ENCODE assay signal across 19 cellular contexts in the genomic region with DNA sequence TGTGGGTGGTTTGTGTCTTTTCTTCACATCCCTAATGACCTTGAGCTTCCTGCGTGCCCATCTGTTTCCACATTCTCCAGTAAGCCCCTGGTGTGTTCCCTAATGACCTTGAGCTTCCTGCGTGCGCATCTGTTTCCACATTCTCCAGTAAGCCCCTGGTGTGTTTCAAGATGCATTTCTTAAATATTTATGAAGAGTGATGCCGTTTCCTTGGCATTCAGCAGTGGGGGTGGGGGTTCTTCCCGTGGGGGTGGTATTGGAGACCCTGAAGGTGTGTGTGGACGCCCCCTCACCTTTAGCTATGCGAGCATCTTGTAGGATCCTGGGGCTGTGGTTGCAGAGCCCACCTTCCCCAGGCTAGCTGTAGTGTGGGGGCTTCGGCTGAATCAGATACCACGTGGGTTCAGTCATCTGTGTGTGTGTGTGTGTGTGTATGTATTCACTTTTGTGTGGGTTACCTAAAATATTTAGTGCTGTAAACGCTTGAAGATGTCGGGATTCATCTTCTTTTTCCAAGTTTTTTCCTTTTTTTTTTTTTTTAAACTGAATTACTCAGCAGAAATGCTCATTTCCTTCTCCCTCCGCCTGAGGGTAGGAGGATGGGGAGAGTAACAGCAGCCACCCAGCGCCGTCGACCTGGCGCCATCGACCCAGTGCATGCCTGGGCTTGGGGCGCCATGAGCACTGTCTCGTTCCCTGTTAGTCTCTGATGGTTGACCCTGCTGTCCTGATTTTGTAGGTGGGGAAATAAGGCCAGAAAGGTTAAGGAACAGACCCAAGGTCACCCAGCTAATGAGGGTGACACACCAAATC. TPM values are rescaled to one million over a fixed set of nuclear protein-coding genes. Genes with fewer than 3 reads are reported as not detected.
DNase-seq lines count a peak whose midpoint lies in the region; ATAC-seq, FAIRE-seq and TF ChIP-seq lines count a peak whose summit lies in the region.
"Had no signal": no experiment of that assay in that cellular context is flagged by ENCODE, and none has a peak within 500 bp of the region (broad histone marks: within the 10 kb centered on the region; RNA-seq: fewer than 3 reads in every experiment).

No MANE protein-coding gene starts in this region.

- H3K36me3 ChIP-seq in HepG2 (replicated peaks in 1 of 2; ENCODE audit: control insufficient read depth in 1 of 2, insufficient read depth in 2 of 2, low read length in 2 of 2) (no peaks in the 10 kb centered on the region), right lobe of liver (no peaks in the 10 kb centered on the region), mucosa of descending colon (ENCODE audit: low read depth) (no peaks in the 10 kb centered on the region)
- H3K36me3 ChIP-seq: prostate gland had no signal

- H3K4me2 ChIP-seq in HepG2 (ENCODE audit: low read depth, low read length), result peak overlapping the region; percentile 52
- H3K4me2 ChIP-seq: A549 had no signal

- peak overlapping the region in 1 of 3 experiments; percentile 55; a peak in 1 of 6 replicates for H3K4me3 ChIP-seq in HepG2 (replicated peaks in 1 of 3; ENCODE audit: insufficient read depth in 1 of 3, low read depth in 2 of 3, low read length in 3 of 3)
- no peak overlapping the region for H3K4me3 ChIP-seq in right lobe of liver
- no peak overlapping the region for H3K4me3 ChIP-seq in mucosa of descending colon
- H3K4me3 ChIP-seq: A549, prostate gland had no signal

- ATAC-seq in HepG2 (no peak), right lobe of liver (no peak), mucosa of descending colon (peak; percentile 13), left ventricle myocardium superior (no peak)
- ATAC-seq: activated CD4-positive, alpha-beta T cell treated with anti-CD3 and anti-CD28 coated beads for 36 hours had no signal

- intact Hi-C loops in HepG2 (cut with micrococcal nuclease; ENCODE audit: unreplicated experiment), result no loop called here
- intact Hi-C loops in right lobe of liver (cut with DNase I), result no loop called here
- intact Hi-C loops in mucosa of descending colon (cut with DNase I, micrococcal nuclease), result no loop called here
- intact Hi-C loops in left ventricle myocardium superior (cut with micrococcal nuclease), result no loop called here

- DNase-seq in HepG2 (ENCODE audit: low spot score) (no peak), right lobe of liver (no peak), mucosa of descending colon (no peak), left ventricle myocardium superior (no peak), GOT3 (lab: John Stamatoyannopoulos, UW) (no peak), activated gamma-delta T cell treated with Interleukin-2 at 50 U/mL for 16 hours (no peak)
- DNase-seq in activated CD8-positive, alpha-beta memory T cell treated with anti-CD3 and anti-CD28 coated beads for 24 hours, result no peak
- DNase-seq: activated CD4-positive, alpha-beta T cell treated with anti-CD3 and anti-CD28 coated beads for 36 hours; activated CD8-positive, alpha-beta memory T cell treated with anti-CD3 and anti-CD28 coated beads, Interleukin-2, amount 50 U/mL, for 4 hours; activated naive CD4-positive, alpha-beta T cell; EL; MM.1S; NCI-H187 treated with DMSO at 0.1 percent for 48 hours; stimulated activated naive B cell treated with anti-CD40 and anti-IgM and Interleukin-4, amounts not matched to agents 10 μg/mL and 1 μg/mL and 100 μg/mL, for 72 hours had no signal

- BruUV-seq in HepG2 (replicated peaks; lab: Mats Ljungman, UMichigan), result no TSS peak

- H3K27me3 Mint-ChIP-seq in brain, result no peaks in the 10 kb centered on the region
- H3K27me3 Mint-ChIP-seq: activated CD4-positive, alpha-beta T cell treated with anti-CD3 and anti-CD28 coated beads for 36 hours had no signal

- no peak for TF ChIP-seq POLR2A in HepG2 (IDR thresholded peaks at IDR 0.05; ENCODE audit: insufficient read depth in 1 of 2, low read depth in 2 of 2, low read length in 2 of 2)
- TF ChIP-seq POLR2A in right lobe of liver (IDR thresholded peaks at IDR 0.05), result no peak

- peaks cover 70% of the 10 kb centered on the region for H3K36me3 Mint-ChIP-seq in brain
- H3K36me3 Mint-ChIP-seq: naive B cell; stimulated activated naive B cell treated with anti-CD40 and anti-IgM and Interleukin-4, amounts not matched to agents 10 μg/mL and 1 μg/mL and 100 μg/mL, for 72 hours had no signal

- no peak overlapping the region for H3K27ac ChIP-seq in HepG2 (ENCODE audit: extremely low read length, insufficient read depth, low read length)
- H3K27ac ChIP-seq in right lobe of liver, result no peak overlapping the region
- H3K27ac ChIP-seq: A549, prostate gland had no signal

- 50% methylated on average over 13 of the region's 19 CpGs for WGBS in HepG2 (ENCODE audit: low lambda C conversion rate)
- WGBS in right lobe of liver (ENCODE audit: insufficient coverage, low coverage, low lambda C conversion rate, missing lambda C conversion rate), result 23% methylated on average over 9 of the region's 19 CpGs

- H3K4me3 Mint-ChIP-seq in brain, result peak overlapping the region in 3 of 5 experiments; percentile 6 to 70 (median 68)
- H3K4me3 Mint-ChIP-seq: activated CD4-positive, alpha-beta T cell treated with anti-CD3 and anti-CD28 coated beads for 36 hours; dendritic cell treated with granulocyte-macrophage colony-stimulating factor and Interleukin-4, amounts not matched to agents 40 ng/mL and 50 ng/mL, for 4 days had no signal

- H3K27me3 ChIP-seq in HepG2 (ENCODE audit: control insufficient read depth in 1 of 2, insufficient read depth in 2 of 2, low read length in 2 of 2), result peaks cover 1 to 68% of the 10 kb centered on the region in 2 experiments; a peak in 4 of 5 replicates
- H3K27me3 ChIP-seq in right lobe of liver, result no peaks in the 10 kb centered on the region

- in situ Hi-C loops in HepG2 (cut with HindIII; ENCODE audit: extremely low pct_ligation_motif_present, low pct_unique_long_range_greater_than_20kb), result no loop called here

- H3K27ac Mint-ChIP-seq in brain, result peak overlapping the region in 3 of 5 experiments; percentile 30 to 89 (median 88)
- H3K27ac Mint-ChIP-seq: activated CD4-positive, alpha-beta T cell treated with anti-CD3 and anti-CD28 coated beads for 36 hours; dendritic cell treated with granulocyte-macrophage colony-stimulating factor and Interleukin-4, amounts not matched to agents 40 ng/mL and 50 ng/mL, for 4 days; stimulated activated naive B cell treated with anti-CD40 and anti-IgM and Interleukin-4, amounts not matched to agents 10 μg/mL and 1 μg/mL and 100 μg/mL, for 72 hours had no signal

- CTCF ChIA-PET in HepG2 (lab: Yijun Ruan, JAX; ENCODE audit: low intra/inter-chr PET ratio, low total read pairs), result no interaction called here

- no peak overlapping the region for H2AFZ ChIP-seq in HepG2 (ENCODE audit: low read length)

- H4K20me1 ChIP-seq in HepG2 (ENCODE audit: insufficient read depth, low read length), result no peaks in the 10 kb centered on the region

- H3K9me3 Mint-ChIP-seq in brain, result peaks cover 0 to 23% (median 13%) of the 10 kb centered on the region in 5 experiments
- H3K9me3 Mint-ChIP-seq: dendritic cell treated with granulocyte-macrophage colony-stimulating factor and Interleukin-4, amounts not matched to agents 40 ng/mL and 50 ng/mL, for 4 days had no signal

- H3K4me1 Mint-ChIP-seq in brain, result peaks cover 51% of the 10 kb centered on the region
- H3K4me1 Mint-ChIP-seq: activated CD4-positive, alpha-beta T cell treated with anti-CD3 and anti-CD28 coated beads for 36 hours had no signal

- POLR2A ChIA-PET in HepG2 (lab: Yijun Ruan, JAX), result no interaction called here

- TF ChIP-seq EP300 in HepG2 (IDR thresholded peaks at IDR 0.05; ENCODE audit: low read depth in 2 of 2, low read length in 2 of 2), result no peak
- no peak for TF ChIP-seq EP300 in HepG2 (CRISPR knock-in tag; IDR thresholded peaks at IDR 0.05; ENCODE audit: borderline replicate concordance)

- TF ChIP-seq RAD21 in HepG2 (CRISPR knock-in tag; IDR thresholded peaks at IDR 0.05), result no peak

- H3K9me3 ChIP-seq in HepG2 (ENCODE audit: low read length) (no peaks in the 10 kb centered on the region), right lobe of liver (no peaks in the 10 kb centered on the region), mucosa of descending colon (peaks cover 2% of the 10 kb centered on the region)
- H3K9me3 ChIP-seq: prostate gland had no signal

- TF ChIP-seq CTCF in HepG2 (CRISPR knock-in tag; IDR thresholded peaks at IDR 0.05), result no peak
- TF ChIP-seq CTCF in right lobe of liver (IDR thresholded peaks at IDR 0.05), result no peak
- no peak for TF ChIP-seq CTCF in brain (conservative IDR thresholded peaks at IDR 0.05)
- TF ChIP-seq CTCF in mucosa of descending colon (IDR thresholded peaks at IDR 0.05), result no peak

- FAIRE-seq in HepG2 (lab: Jason Lieb, UNC), result no peak
- FAIRE-seq: A549 had no signal

- H3K9ac ChIP-seq in HepG2 (ENCODE audit: insufficient read depth, low read depth, low read length), result no peak overlapping the region

- H3K79me2 ChIP-seq in HepG2 (ENCODE audit: insufficient read depth, low read length), result no peaks in the 10 kb centered on the region

- H3K4me1 ChIP-seq in HepG2 (ENCODE audit: insufficient read depth, low read length) (peaks cover 11% of the 10 kb centered on the region; the same call in 1 of the 2 replicates), right lobe of liver (no peaks in the 10 kb centered on the region), mucosa of descending colon (ENCODE audit: low read depth) (no peaks in the 10 kb centered on the region)
- H3K4me1 ChIP-seq: prostate gland had no signal

RNA-seq across cellular contexts. Expression of gene NSG1, which starts 9.9 kb away (rescaled TPM):
- total RNA-seq in HepG2 (2016; rRNA removed; fragmentation: Illumina TruSeq; extraction: Trizol) (not detected in 2 replicates), right lobe of liver (under 1 TPM in 2 of 6 experiments, not detected in 4; 0.22 to 0.29 TPM), mucosa of descending colon (1 to 10 TPM; 1.2 to 7.9 (median 3.3) TPM), left ventricle myocardium superior (12.2 TPM)
- not detected in 2 replicates for total RNA-seq in HepG2 (2016; cell fraction: cytosol; rRNA removed; fragmentation: Illumina TruSeq; extraction: Trizol; ENCODE audit: low read depth)
- total RNA-seq in HepG2 (2016; cell fraction: insoluble cytoplasmic fraction; rRNA removed; fragmentation: Illumina TruSeq; extraction: Trizol), result not detected in 2 replicates
- total RNA-seq in HepG2 (2016; cell fraction: membrane; rRNA removed; fragmentation: Illumina TruSeq; extraction: Trizol), result not detected in 2 replicates
- not detected in 2 replicates for total RNA-seq in HepG2 (2016; cell fraction: nucleus; rRNA removed; fragmentation: Illumina TruSeq; extraction: Trizol)
- polyA plus RNA-seq in HepG2 (2011; rRNA removed) (not detected in 2 replicates), brain (ENCODE audit: insufficient read depth, low read depth, low replicate concordance) (267 TPM)
- not detected in 2 replicates for polyA plus RNA-seq in HepG2 (2011; cell fraction: cytosol; rRNA removed)
- polyA plus RNA-seq in HepG2 (2011; cell fraction: nucleus; rRNA removed), result not detected in 2 replicates
- polyA plus RNA-seq in HepG2 (2012), result not detected in 2 replicates
- not detected in 2 replicates for polyA plus RNA-seq in HepG2 (2016; cell fraction: cytosol; fragmentation: Illumina TruSeq; extraction: Trizol; ENCODE audit: low read depth)
- not detected in 2 replicates for polyA plus RNA-seq in HepG2 (2016; cell fraction: insoluble cytoplasmic fraction; fragmentation: Illumina TruSeq; extraction: Trizol; ENCODE audit: low read depth)
- not detected in 2 replicates for polyA plus RNA-seq in HepG2 (2016; cell fraction: membrane; fragmentation: Illumina TruSeq; extraction: Trizol; ENCODE audit: low read depth)
- not detected in 2 replicates for polyA plus RNA-seq in HepG2 (2016; cell fraction: nucleus; fragmentation: Illumina TruSeq; extraction: Trizol; ENCODE audit: insufficient read depth, low read depth)
- not detected in 2 replicates for polyA minus RNA-seq in HepG2 (2011; rRNA and poly(A)+ RNA removed; ENCODE audit: low replicate concordance)
- polyA minus RNA-seq in HepG2 (2011; cell fraction: cytosol; rRNA and poly(A)+ RNA removed), result not detected in 2 replicates
- not detected in 2 replicates for polyA minus RNA-seq in HepG2 (2011; cell fraction: nucleus; rRNA and poly(A)+ RNA removed)
